23 cellular contexts compared by ENCODE assay signal in the genomic region with DNA sequence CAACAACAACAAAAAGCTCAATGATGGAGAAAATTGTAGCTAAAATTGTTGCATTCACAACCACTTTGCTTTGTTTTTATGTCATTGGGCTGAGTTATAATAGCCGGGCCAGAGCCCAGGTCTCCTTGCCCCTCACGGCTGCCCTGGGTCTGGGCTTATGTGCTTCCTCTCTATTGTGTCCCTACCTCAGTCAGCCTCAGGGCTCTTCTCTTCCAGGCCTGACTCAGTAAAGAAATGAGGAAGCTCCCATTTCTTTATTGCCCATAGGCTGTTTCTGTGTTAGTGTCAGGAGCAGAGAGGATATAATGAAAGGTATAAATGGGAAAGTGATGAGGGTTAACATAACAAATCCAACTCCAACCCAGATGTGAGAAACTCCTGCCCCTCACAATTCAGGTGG. TPM values are rescaled to one million over a fixed set of nuclear protein-coding genes. Genes with fewer than 3 reads are reported as not detected.
"Had no signal": no experiment of that assay in that cellular context is flagged by ENCODE, and none has a peak within 500 bp of the region (broad histone marks: within the 10 kb centered on the region; RNA-seq: fewer than 3 reads in every experiment).

No MANE protein-coding gene starts in this region.

- H3K9me3 ChIP-seq: gastrocnemius medialis, lower lobe of right lung, thyroid gland had no signal

- ATAC-seq: esophagus mucosa; gastrocnemius medialis; left ventricle myocardium superior; natural killer cell treated with Interleukin-12 subunit alpha and Interleukin-12 subunit beta and Interleukin-15 and Interleukin-18, amount 100 ng/mL, for 72 hours; sciatic nerve; stimulated activated naive CD8-positive, alpha-beta T cell treated with anti-CD3 and anti-CD28 coated beads, Interleukin-15, amount 100 ng/mL, for 72 hours had no signal

- H3K4me1 ChIP-seq: gastrocnemius medialis, parathyroid adenoma, thyroid gland had no signal

- H3K4me3 ChIP-seq: gastrocnemius medialis, lower lobe of right lung, smooth muscle cell, thyroid gland had no signal

- H3K9me3 Mint-ChIP-seq: endodermal cell; natural killer cell treated with Interleukin-12 subunit alpha and Interleukin-12 subunit beta and Interleukin-15 and Interleukin-18, amount 100 ng/mL, for 72 hours; neural crest cell; stimulated activated naive CD8-positive, alpha-beta T cell treated with anti-CD3 and anti-CD28 coated beads, Interleukin-15, amount 100 ng/mL, for 72 hours had no signal

- H3K27me3 ChIP-seq: gastrocnemius medialis, thyroid gland had no signal

- H3K27ac Mint-ChIP-seq: endodermal cell; natural killer cell treated with Interleukin-12 subunit alpha and Interleukin-12 subunit beta and Interleukin-15 and Interleukin-18, amount 100 ng/mL, for 72 hours; progenitor cell of endocrine pancreas; stimulated activated naive CD8-positive, alpha-beta T cell treated with anti-CD3 and anti-CD28 coated beads, Interleukin-15, amount 100 ng/mL, for 72 hours had no signal

- H3K4me1 Mint-ChIP-seq: endodermal cell, neural crest cell had no signal

- H3K4me3 Mint-ChIP-seq: endodermal cell; natural killer cell treated with Interleukin-12 subunit alpha and Interleukin-12 subunit beta and Interleukin-15 and Interleukin-18, amount 100 ng/mL, for 72 hours; neural crest cell; stimulated activated naive CD8-positive, alpha-beta T cell treated with anti-CD3 and anti-CD28 coated beads, Interleukin-15, amount 100 ng/mL, for 72 hours had no signal

- DNase-seq: effector CD8-positive, alpha-beta T cell; endodermal cell; foreskin fibroblast; gastrocnemius medialis; head of caudate nucleus; left ventricle myocardium superior; lower lobe of right lung; stimulated activated CD4-positive, alpha-beta T cell treated with anti-CD3 and anti-CD28 coated beads, Interleukin-12 subunit alpha, Interleukin-12 subunit beta, amount 100 ng/mL, for 4 hours; stimulated activated CD4-positive, alpha-beta T cell treated with anti-CD3 and anti-CD28 coated beads, Interleukin-1b, Interleukin-23, amount 100 ng/mL, for 48 hours; stimulated activated CD4-positive, alpha-beta T cell treated with anti-CD3 and anti-CD28 coated beads, Interleukin-4, amount 100 ng/mL, for 1 hour; stimulated activated CD8-positive, alpha-beta memory T cell treated with anti-CD3 and anti-CD28 coated beads, Interleukin-4, amount 100 ng/mL, for 48 hours; stimulated activated naive CD4-positive, alpha-beta T cell; stimulated activated naive CD8-positive, alpha-beta T cell treated with anti-CD3 and anti-CD28 coated beads, Interleukin-15, amount 100 ng/mL, for 72 hours; thyroid gland; trophoblast cell had no signal

- H3K36me3 Mint-ChIP-seq: natural killer cell treated with Interleukin-12 subunit alpha and Interleukin-12 subunit beta and Interleukin-15 and Interleukin-18, amount 100 ng/mL, for 72 hours had no signal

- H3K36me3 ChIP-seq: gastrocnemius medialis, lower lobe of right lung, thyroid gland had no signal

- H3K27me3 Mint-ChIP-seq: progenitor cell of endocrine pancreas had no signal

- H3K27ac ChIP-seq: epithelial cell of prostate, gastrocnemius medialis, lower lobe of right lung, parathyroid adenoma, thyroid gland had no signal

RNA-seq across cellular contexts. Expression of a gene that starts 57.3 kb away (rescaled TPM):
- total RNA-seq: progenitor cell of endocrine pancreas, smooth muscle cell had no signal
- polyA plus RNA-seq: smooth muscle cell had no signal
